1 cellular context compared by ENCODE assay signal in the genomic region with DNA sequence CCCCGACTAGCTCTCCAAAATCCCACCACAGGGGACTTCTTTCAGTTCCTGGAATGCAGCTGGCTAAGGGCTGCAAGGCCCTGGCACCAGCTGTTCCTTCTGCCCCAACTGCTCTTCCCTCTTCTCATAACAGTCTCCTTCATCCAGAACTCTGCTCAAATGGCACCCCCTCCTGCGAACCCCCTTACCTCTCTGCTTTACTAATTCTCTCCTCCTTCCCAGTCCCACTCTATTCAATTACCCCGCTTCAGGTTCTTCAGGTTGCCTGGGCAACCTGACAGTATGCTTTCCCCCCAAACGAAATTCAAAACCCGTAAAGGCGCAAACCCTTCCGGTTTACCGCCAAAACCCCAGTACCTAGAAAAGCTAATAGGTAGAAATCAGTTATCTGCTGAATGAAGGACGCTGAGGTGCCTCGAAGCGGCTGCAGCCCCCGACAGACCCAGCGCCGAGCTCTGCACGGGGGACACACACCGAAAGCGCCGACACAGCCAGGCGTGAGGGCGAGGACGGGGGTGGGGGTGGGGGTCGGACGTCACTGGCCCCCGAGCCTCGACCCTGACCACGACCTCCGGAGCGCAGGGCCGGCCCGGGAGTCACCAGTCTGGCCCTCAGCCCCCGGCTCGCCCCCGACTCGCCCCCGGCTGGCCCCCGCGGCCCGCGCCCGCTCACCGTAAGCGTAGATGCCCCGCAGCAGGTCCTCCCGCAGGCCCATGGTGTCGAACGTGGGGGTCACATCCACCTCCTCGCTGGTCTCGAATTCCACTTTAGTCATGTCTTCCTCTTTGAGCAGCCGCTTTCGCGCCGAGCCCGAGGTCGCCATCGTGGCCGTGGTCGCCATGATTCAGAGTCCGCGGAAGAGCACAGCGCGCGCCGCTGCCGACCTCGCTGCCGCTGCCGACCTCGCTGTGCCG.
TF ChIP-seq lines count a peak whose summit lies in the region.

No MANE protein-coding gene starts in this region.

TF ChIP-seq in IMR-90, 13 proteins besides CTCF, POLR2A, EP300 and RAD21:
- TF ChIP-seq MXI1 (IDR thresholded peaks at IDR 0.05; ENCODE audit: borderline replicate concordance, low read depth, low read length): peak; percentile 16; the same call in 1 of the 2 replicates
- TF ChIP-seq MAFK (IDR thresholded peaks at IDR 0.05; ENCODE audit: low read depth, low read length): no peak
- no peak for TF ChIP-seq SMC3 (IDR thresholded peaks at IDR 0.05; ENCODE audit: low read depth, low read length)
- peak; percentile 90 for TF ChIP-seq CHD1 (IDR thresholded peaks at IDR 0.05; ENCODE audit: low read depth, low read length)
- 0 out of 2 replicates have a peak, but pooled peaks have one; percentile 2 for TF ChIP-seq FOS (IDR thresholded peaks at IDR 0.05; ENCODE audit: low read depth, low read length)
